Comparison of ENCODE assay signal across 9 cellular contexts in the genomic region with DNA sequence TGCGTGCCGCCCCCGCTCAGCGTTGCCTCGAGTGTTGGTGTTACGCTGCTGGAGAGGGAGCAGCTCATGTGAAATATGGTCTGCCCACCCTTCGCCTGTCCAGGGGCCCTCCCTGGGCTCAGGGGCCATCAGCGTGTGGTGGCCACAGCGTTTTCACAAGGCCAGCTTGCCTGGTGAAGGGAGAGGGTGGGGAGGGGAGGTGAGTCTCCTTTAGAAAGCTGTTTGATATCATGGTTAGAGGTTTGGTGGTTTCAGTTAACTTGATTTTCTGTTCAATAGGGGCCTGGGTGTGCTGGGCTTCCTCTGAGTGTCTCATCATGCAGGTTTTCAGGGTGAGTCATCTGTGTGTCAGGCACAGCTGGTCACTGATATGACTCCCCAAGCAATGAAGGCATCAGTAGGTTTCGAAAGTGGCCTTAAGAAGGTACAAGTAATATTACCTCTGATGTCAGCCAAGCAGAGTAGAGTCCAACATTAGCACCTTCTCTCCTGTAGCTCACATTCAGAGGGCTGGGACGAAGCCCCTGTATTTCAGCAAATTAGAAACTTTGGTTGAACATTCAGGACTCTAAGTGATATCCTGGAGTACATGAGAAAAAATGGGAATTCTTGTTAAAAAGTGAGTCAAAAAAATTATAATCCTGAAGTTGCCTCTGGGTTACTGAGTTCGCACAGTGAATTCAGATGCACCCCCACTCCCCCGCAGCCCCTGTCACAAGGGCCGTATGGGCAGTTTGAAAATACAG.
A peak's percentile ranks its signal among the peaks of the same experiment; 100 is the strongest.
DNase-seq lines count a peak whose midpoint lies in the region; ATAC-seq and TF ChIP-seq lines count a peak whose summit lies in the region.
"Had no signal": no experiment of that assay in that cellular context is flagged by ENCODE, and none has a peak within 500 bp of the region (broad histone marks: within the 10 kb centered on the region; RNA-seq: fewer than 3 reads in every experiment).

No MANE protein-coding gene starts in this region.

- 0 out of 2 replicates have a peak, but pooled peaks cover 16% of the 10 kb centered on the region for H3F3A ChIP-seq in GM23248 (ENCODE audit: insufficient read depth)

- peak overlapping the region; percentile 45 for H3K9ac ChIP-seq in GM23248

- H3K27me3 ChIP-seq in GM23248 (replicated peaks; ENCODE audit: insufficient read depth): no peaks in the 10 kb centered on the region
- no peaks in the 10 kb centered on the region for H3K27me3 ChIP-seq in foreskin keratinocyte
- H3K27me3 ChIP-seq: heart right ventricle had no signal

- H3K4me3 ChIP-seq in GM23248 (no peak overlapping the region), OCI-LY7 (ENCODE audit: low read depth, low read length, poor library complexity, severe bottlenecking) (no peak overlapping the region)
- H3K4me3 ChIP-seq: heart right ventricle had no signal

- H3K4me2 ChIP-seq in GM23248 (ENCODE audit: unreplicated experiment) (peak overlapping the region; percentile 5), OCI-LY7 (ENCODE audit: low read length) (no peak overlapping the region)

- peaks cover 11% of the 10 kb centered on the region for H3K4me1 ChIP-seq in GM23248 (ENCODE audit: insufficient read depth)
- peaks cover 34% of the 10 kb centered on the region for H3K4me1 ChIP-seq in foreskin keratinocyte
- H3K4me1 ChIP-seq in OCI-LY7 (ENCODE audit: insufficient read depth, low read length, poor library complexity, severe bottlenecking): no peaks in the 10 kb centered on the region

- CTCF ChIA-PET in OCI-LY7 (lab: Charles Lee; ENCODE audit: unreplicated experiment): no interaction called here

- POLR2A ChIA-PET in OCI-LY7 (lab: Charles Lee): no interaction called here

- ATAC-seq in foreskin keratinocyte: peak; percentile 93

- BruUV-seq in OCI-LY7 (replicated peaks; lab: Mats Ljungman, UMichigan): no TSS peak

- H3K9me2 ChIP-seq in GM23248 (ENCODE audit: insufficient read depth): no peaks in the 10 kb centered on the region
- no peaks in the 10 kb centered on the region for H3K9me2 ChIP-seq in OCI-LY7 (ENCODE audit: insufficient read depth, low read length)

- 68 to 70% methylated on average over 14 of the region's 14 CpGs for WGBS in GM23248 (ENCODE audit: low coverage in 1 of 2, low lambda C conversion rate in 2 of 2, missing lambda C conversion rate in 2 of 2), 2 experiments

- no peak overlapping the region for H2AFZ ChIP-seq in GM23248
- no peak overlapping the region for H2AFZ ChIP-seq in OCI-LY7 (ENCODE audit: low read length)

- H3K27ac ChIP-seq in GM23248: peak overlapping the region; percentile 51
- H3K27ac ChIP-seq in foreskin keratinocyte: peak overlapping the region; percentile 83
- no peak overlapping the region for H3K27ac ChIP-seq in OCI-LY7 (ENCODE audit: low read depth, low read length, poor library complexity, severe bottlenecking)

- intact Hi-C loops in OCI-LY7 (cut with micrococcal nuclease; ENCODE audit: unreplicated experiment): no loop called here

- H3K36me3 ChIP-seq in GM23248 (ENCODE audit: low read depth): no peaks in the 10 kb centered on the region
- no peaks in the 10 kb centered on the region for H3K36me3 ChIP-seq in OCI-LY7 (ENCODE audit: insufficient read depth, low read length)

- DNase-seq in AG08396 (ENCODE audit: low spot score) (peak; percentile 85), GM23248 (peak; percentile 95), T1000 (lab: John Stamatoyannopoulos, UW) (peak; percentile 33), foreskin keratinocyte (peak; percentile 93 to 96), NCI-H526 (lab: John Stamatoyannopoulos, UW) (no peak), DMS 273 treated with DMSO at 0.1 percent for 48 hours (lab: John Stamatoyannopoulos, UW) (no peak), OCI-LY7 (ENCODE audit: low spot score) (no peak)
- peak; percentile 7 to 22 for DNase-seq in stimulated activated CD4-positive, alpha-beta T cell treated with anti-CD3 and anti-CD28 coated beads, Interleukin-2, amount 100 ng/mL, for 48 hours

- in situ Hi-C loops in GM23248 (cut with MboI): no loop called here

- H4K20me1 ChIP-seq in GM23248 (ENCODE audit: insufficient read depth) (no peaks in the 10 kb centered on the region), OCI-LY7 (ENCODE audit: insufficient read depth, low read length) (no peaks in the 10 kb centered on the region)

- H3K9me3 ChIP-seq in GM23248 (ENCODE audit: low read depth) (no peaks in the 10 kb centered on the region), OCI-LY7 (ENCODE audit: low read length) (no peaks in the 10 kb centered on the region)
- H3K9me3 ChIP-seq: heart right ventricle had no signal

- H3K79me2 ChIP-seq in GM23248 (ENCODE audit: insufficient read depth): no peaks in the 10 kb centered on the region
- H3K79me2 ChIP-seq in OCI-LY7 (ENCODE audit: insufficient read depth, low read depth, low read length): no peaks in the 10 kb centered on the region

- TF ChIP-seq CTCF in foreskin keratinocyte (conservative IDR thresholded peaks at IDR 0.05) (peak; percentile 1), OCI-LY7 (conservative IDR thresholded peaks at IDR 0.05; ENCODE audit: low read length) (no peak)

Comparison
In these comparisons a context has a peak if more than half of its experiments do, and no peak if none do; other contexts are left out.
1. DNase-seq: peak in AG08396 (single experiment), GM23248 (single experiment), T1000 (single experiment), foreskin keratinocyte (2 of 2) and stimulated activated CD4-positive, alpha-beta T cell treated with anti-CD3 and anti-CD28 coated beads, Interleukin-2, amount 100 ng/mL, for 48 hours (2 of 2); none in NCI-H526 (0 of 2), DMS 273 treated with DMSO at 0.1 percent for 48 hours (single experiment) and OCI-LY7 (single experiment).